1 cellular context compared by ENCODE assay signal in the genomic region with DNA sequence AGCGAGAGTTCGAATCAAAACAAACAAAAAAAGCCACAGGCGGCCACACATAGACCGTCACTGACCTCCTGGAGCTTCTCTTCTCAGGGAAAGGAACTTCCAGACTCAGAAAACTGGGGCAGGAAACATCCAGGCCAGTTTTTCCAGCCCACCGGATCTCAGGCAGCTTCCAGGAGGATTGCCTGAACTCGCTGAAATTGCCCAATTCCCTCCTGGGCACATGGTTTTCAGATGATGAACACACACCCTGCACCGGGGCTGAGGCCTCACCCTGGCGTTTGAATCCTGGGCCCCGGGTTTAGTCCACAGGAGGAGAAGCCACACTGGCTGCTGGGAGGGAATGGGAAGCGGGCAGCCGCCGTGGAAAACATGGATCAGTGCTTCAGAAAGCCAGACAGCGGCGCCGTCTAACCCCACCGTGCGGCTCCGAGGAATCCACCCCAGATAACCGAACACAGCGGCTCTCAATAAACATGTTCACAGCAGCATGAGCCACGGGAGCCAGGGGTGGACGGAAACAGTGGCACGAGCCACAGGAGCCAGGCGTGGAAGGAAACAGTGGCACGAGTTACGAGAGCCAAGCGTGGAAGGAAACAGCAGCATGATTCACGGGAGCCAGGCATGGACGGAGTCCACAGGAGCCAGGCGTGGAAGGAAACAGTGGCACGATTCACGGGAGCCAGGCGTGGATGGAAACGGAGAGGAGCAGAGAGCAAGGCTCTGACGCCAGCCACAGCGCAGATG.
TF ChIP-seq lines count a peak whose summit lies in the region.

No MANE protein-coding gene starts in this region.

TF ChIP-seq in H1, 55 proteins besides CTCF, POLR2A, EP300 and RAD21:
- TF ChIP-seq POU5F1 (IDR thresholded peaks at IDR 0.05; ENCODE audit: low read depth, low read length) (no peak), RFX5 (IDR thresholded peaks at IDR 0.05; ENCODE audit: borderline replicate concordance, low read depth, low read length) (no peak), EZH2 (IDR thresholded peaks at IDR 0.05; ENCODE audit: low read depth, low read length, severe bottlenecking) (no peak), CHD2 (IDR thresholded peaks at IDR 0.05; ENCODE audit: low read length) (no peak), CBX8 (IDR thresholded peaks at IDR 0.05; ENCODE audit: borderline replicate concordance, low read depth, low read length) (no peak), TBP (IDR thresholded peaks at IDR 0.05; ENCODE audit: low read depth, low read length) (no peak), CHD1 (IDR thresholded peaks at IDR 0.05; ENCODE audit: low read depth, low read length) (no peak), JUND (IDR thresholded peaks at IDR 0.05; ENCODE audit: low read length) (no peak), SP1 (IDR thresholded peaks at IDR 0.05; ENCODE audit: low read depth, low read length) (peak; percentile 68; the same call in 1 of the 2 replicates), KDM4A (IDR thresholded peaks at IDR 0.05; ENCODE audit: low read depth, low read length, severe bottlenecking) (no peak), KDM5A (IDR thresholded peaks at IDR 0.05; ENCODE audit: low read length) (no peak), BACH1 (IDR thresholded peaks at IDR 0.05; ENCODE audit: low read length) (no peak), ASH2L (IDR thresholded peaks at IDR 0.05; ENCODE audit: low read length) (no peak), KDM1A (IDR thresholded peaks at IDR 0.05; ENCODE audit: borderline replicate concordance, low read length) (peak; percentile 46; the same call in 1 of the 2 replicates), TAF7 (optimal IDR thresholded peaks at IDR 0.05; ENCODE audit: borderline replicate concordance, low read depth, low read length) (no peak), MAFK (IDR thresholded peaks at IDR 0.05; ENCODE audit: low read depth, low read length) (no peak), ATF2 (IDR thresholded peaks at IDR 0.05; ENCODE audit: low read length) (no peak), CEBPB (IDR thresholded peaks at IDR 0.05; ENCODE audit: low read depth, low read length) (peak; percentile 72), FOSL1 (IDR thresholded peaks at IDR 0.05; ENCODE audit: insufficient read depth, low read depth, low read length) (no peak), TCF12 (IDR thresholded peaks at IDR 0.05; ENCODE audit: low read depth, low read length) (no peak), CREB1 (IDR thresholded peaks at IDR 0.05) (no peak), BCL11A (IDR thresholded peaks at IDR 0.05; ENCODE audit: low read depth in 2 of 2, low read length in 2 of 2) (no peak), TAF1 (IDR thresholded peaks at IDR 0.05; ENCODE audit: low read depth, low read length) (no peak), PHF8 (conservative IDR thresholded peaks at IDR 0.05; ENCODE audit: low read depth, low read length) (no peak), EGR1 (IDR thresholded peaks at IDR 0.05; ENCODE audit: borderline replicate concordance, low read depth, low read length) (peak; percentile 96), CTBP2 (IDR thresholded peaks at IDR 0.05; ENCODE audit: borderline replicate concordance, insufficient read depth, insufficient read length, low read length) (no peak), SUZ12 (IDR thresholded peaks at IDR 0.05; ENCODE audit: low read length) (no peak), SIX5 (IDR thresholded peaks at IDR 0.05; ENCODE audit: low read depth, low read length) (no peak), SIN3A (conservative IDR thresholded peaks at IDR 0.05 in 1 of 2, IDR thresholded peaks at IDR 0.05 in 1 of 2; ENCODE audit: low read depth in 1 of 2, low read length in 2 of 2) (no peak), RBBP5 (IDR thresholded peaks at IDR 0.05; ENCODE audit: borderline replicate concordance, low read depth, low read length) (no peak), GTF2F1 (IDR thresholded peaks at IDR 0.05; ENCODE audit: borderline replicate concordance, low read depth, low read length) (no peak), TEAD4 (IDR thresholded peaks at IDR 0.05; ENCODE audit: low read depth, low read length) (no peak), RXRA (IDR thresholded peaks at IDR 0.05; ENCODE audit: insufficient read depth, low read depth, low read length) (no peak), SP4 (IDR thresholded peaks at IDR 0.05; ENCODE audit: low read length) (no peak), SRF (IDR thresholded peaks at IDR 0.05; ENCODE audit: low read depth, low read length) (no peak), ZNF274 (IDR thresholded peaks at IDR 0.05; ENCODE audit: borderline replicate concordance, extremely low read depth, low read length) (no peak), RNF2 (IDR thresholded peaks at IDR 0.05; ENCODE audit: borderline replicate concordance, low read depth, low read length, missing control alignments, poor library complexity, severe bottlenecking) (no peak), CHD7 (IDR thresholded peaks at IDR 0.05; ENCODE audit: insufficient replicate concordance, low read length) (no peak), JUN (IDR thresholded peaks at IDR 0.05; ENCODE audit: low read depth, low read length) (no peak), NANOG (IDR thresholded peaks at IDR 0.05; ENCODE audit: insufficient read depth, low read depth, low read length, poor library complexity, severe bottlenecking) (no peak)
- TF ChIP-seq, protein P1, sequence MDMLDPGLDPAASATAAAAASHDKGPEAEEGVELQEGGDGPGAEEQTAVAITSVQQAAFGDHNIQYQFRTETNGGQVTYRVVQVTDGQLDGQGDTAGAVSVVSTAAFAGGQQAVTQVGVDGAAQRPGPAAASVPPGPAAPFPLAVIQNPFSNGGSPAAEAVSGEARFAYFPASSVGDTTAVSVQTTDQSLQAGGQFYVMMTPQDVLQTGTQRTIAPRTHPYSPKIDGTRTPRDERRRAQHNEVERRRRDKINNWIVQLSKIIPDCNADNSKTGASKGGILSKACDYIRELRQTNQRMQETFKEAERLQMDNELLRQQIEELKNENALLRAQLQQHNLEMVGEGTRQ (IDR thresholded peaks at IDR 0.05; ENCODE audit: low read length): no peak
- TF ChIP-seq, protein P2, sequence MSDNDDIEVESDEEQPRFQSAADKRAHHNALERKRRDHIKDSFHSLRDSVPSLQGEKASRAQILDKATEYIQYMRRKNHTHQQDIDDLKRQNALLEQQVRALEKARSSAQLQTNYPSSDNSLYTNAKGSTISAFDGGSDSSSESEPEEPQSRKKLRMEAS (IDR thresholded peaks at IDR 0.05): peak; percentile 51; the same call in 1 of the 2 replicates
- TF ChIP-seq, protein P3, sequence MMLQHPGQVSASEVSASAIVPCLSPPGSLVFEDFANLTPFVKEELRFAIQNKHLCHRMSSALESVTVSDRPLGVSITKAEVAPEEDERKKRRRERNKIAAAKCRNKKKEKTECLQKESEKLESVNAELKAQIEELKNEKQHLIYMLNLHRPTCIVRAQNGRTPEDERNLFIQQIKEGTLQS (IDR thresholded peaks at IDR 0.05; ENCODE audit: insufficient read depth, low read depth, low read length): no peak
